19 cellular contexts compared by ENCODE assay signal in the genomic region with DNA sequence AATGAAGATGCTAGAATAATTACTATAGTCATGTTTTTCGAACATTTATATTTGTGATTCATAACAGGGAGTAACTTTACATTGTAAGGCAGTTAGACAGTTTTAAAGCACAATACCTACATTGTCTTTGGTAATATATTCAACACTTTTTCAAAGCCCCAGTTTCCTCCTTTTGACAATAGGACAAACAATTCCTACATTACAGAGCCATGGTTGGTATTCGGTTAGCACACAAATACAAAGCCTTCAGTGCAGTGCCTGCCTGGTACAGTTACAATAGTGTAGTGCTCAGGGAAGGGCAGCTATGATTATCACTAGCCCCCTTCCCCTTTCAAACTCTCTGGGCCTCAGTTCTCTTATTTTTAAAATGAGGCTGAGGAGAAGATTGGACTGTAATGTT.
"Had no signal": no experiment of that assay in that cellular context is flagged by ENCODE, and none has a peak within 500 bp of the region (broad histone marks: within the 10 kb centered on the region; RNA-seq: fewer than 3 reads in every experiment).

No MANE protein-coding gene starts in this region.

- H3K4me1 Mint-ChIP-seq: naive thymus-derived CD8-positive, alpha-beta T cell; stimulated activated effector memory CD8-positive, alpha-beta T cell treated with anti-CD3 and anti-CD28 coated beads, Interleukin-12 subunit alpha, Interleukin-12 subunit beta, amount 100 ng/mL, for 72 hours had no signal

- DNase-seq: esophagus squamous epithelium; foreskin fibroblast; kidney; left colon; mucosa of descending colon; naive thymus-derived CD8-positive, alpha-beta T cell; occipital lobe; pancreas; right lobe of liver; stimulated activated CD4-positive, alpha-beta T cell treated with anti-CD3 and anti-CD28 coated beads, Interleukin-4, amount 100 ng/mL, for 1 hour; stimulated activated CD8-positive, alpha-beta memory T cell treated with anti-CD3 and anti-CD28 coated beads, Interleukin-4, amount 100 ng/mL, for 48 hours; stimulated activated naive CD8-positive, alpha-beta T cell treated with anti-CD3 and anti-CD28 coated beads, Interleukin-15, Interleukin-2, amounts not matched to agents 100 U/mL and 50 U/mL, for 24 hours; transverse colon had no signal

- H3K27me3 Mint-ChIP-seq: dendritic cell treated with granulocyte-macrophage colony-stimulating factor and Interleukin-4, amounts not matched to agents 40 ng/mL and 50 ng/mL, for 4 days; naive thymus-derived CD8-positive, alpha-beta T cell had no signal

- H3K9me3 ChIP-seq: pancreas, prostate gland, right lobe of liver had no signal

- H3K27ac Mint-ChIP-seq: dendritic cell treated with granulocyte-macrophage colony-stimulating factor and Interleukin-4, amounts not matched to agents 40 ng/mL and 50 ng/mL, for 4 days; naive thymus-derived CD8-positive, alpha-beta T cell; stimulated activated effector memory CD8-positive, alpha-beta T cell treated with anti-CD3 and anti-CD28 coated beads, Interleukin-12 subunit alpha, Interleukin-12 subunit beta, amount 100 ng/mL, for 72 hours had no signal

- H3K4me1 ChIP-seq: esophagus squamous epithelium, gastroesophageal sphincter, pancreas, prostate gland, right lobe of liver, transverse colon had no signal

- H3K4me3 ChIP-seq: esophagus squamous epithelium, gastroesophageal sphincter, mucosa of descending colon, pancreas, prostate gland, right lobe of liver, thoracic aorta, transverse colon had no signal

- H3K27me3 ChIP-seq: gastroesophageal sphincter, pancreas, right lobe of liver, transverse colon had no signal

- H3K36me3 ChIP-seq: esophagus squamous epithelium, gastroesophageal sphincter, pancreas, prostate gland, right lobe of liver, thoracic aorta, transverse colon had no signal

- ATAC-seq: gastroesophageal sphincter; left colon; mucosa of descending colon; naive thymus-derived CD8-positive, alpha-beta T cell; pancreas; right lobe of liver; stimulated activated naive CD8-positive, alpha-beta T cell treated with anti-CD3 and anti-CD28 coated beads, Interleukin-15, Interleukin-2, amounts not matched to agents 100 U/mL and 50 U/mL, for 24 hours had no signal

- H3K36me3 Mint-ChIP-seq: stimulated activated effector memory CD8-positive, alpha-beta T cell treated with anti-CD3 and anti-CD28 coated beads, Interleukin-12 subunit alpha, Interleukin-12 subunit beta, amount 100 ng/mL, for 72 hours had no signal

- H3K4me3 Mint-ChIP-seq: dendritic cell treated with granulocyte-macrophage colony-stimulating factor and Interleukin-4, amounts not matched to agents 40 ng/mL and 50 ng/mL, for 4 days; naive thymus-derived CD8-positive, alpha-beta T cell; neural crest cell; stimulated activated effector memory CD8-positive, alpha-beta T cell treated with anti-CD3 and anti-CD28 coated beads, Interleukin-12 subunit alpha, Interleukin-12 subunit beta, amount 100 ng/mL, for 72 hours had no signal

- H3K27ac ChIP-seq: esophagus squamous epithelium, gastroesophageal sphincter, pancreas, prostate gland, right lobe of liver, thoracic aorta, transverse colon had no signal
